1 cellular context compared by ENCODE assay signal in the genomic region with DNA sequence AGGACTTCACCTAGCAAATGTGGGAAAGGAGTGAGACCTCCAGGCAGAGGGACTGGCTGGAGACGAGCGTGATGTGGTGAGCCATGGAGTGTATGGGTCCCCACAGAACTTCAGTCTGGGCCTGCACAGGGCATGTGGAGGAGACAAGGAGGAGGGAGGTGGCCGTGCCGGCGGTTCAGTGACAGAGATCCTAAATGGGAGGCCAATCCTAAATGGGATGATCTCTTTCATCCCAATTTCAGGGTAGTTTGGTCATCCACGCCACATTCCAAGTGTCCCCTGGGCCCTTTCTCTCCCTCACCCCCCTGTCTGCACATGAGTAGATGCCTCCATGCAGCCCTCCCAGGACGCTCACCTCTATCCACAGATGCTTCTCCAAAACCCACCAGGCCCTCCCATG.
TF ChIP-seq lines count a peak whose summit lies in the region.

No MANE protein-coding gene starts in this region.

TF ChIP-seq in HepG2, 621 proteins besides CTCF, POLR2A, EP300 and RAD21 (continues in another document):
- TF ChIP-seq, protein P1, sequence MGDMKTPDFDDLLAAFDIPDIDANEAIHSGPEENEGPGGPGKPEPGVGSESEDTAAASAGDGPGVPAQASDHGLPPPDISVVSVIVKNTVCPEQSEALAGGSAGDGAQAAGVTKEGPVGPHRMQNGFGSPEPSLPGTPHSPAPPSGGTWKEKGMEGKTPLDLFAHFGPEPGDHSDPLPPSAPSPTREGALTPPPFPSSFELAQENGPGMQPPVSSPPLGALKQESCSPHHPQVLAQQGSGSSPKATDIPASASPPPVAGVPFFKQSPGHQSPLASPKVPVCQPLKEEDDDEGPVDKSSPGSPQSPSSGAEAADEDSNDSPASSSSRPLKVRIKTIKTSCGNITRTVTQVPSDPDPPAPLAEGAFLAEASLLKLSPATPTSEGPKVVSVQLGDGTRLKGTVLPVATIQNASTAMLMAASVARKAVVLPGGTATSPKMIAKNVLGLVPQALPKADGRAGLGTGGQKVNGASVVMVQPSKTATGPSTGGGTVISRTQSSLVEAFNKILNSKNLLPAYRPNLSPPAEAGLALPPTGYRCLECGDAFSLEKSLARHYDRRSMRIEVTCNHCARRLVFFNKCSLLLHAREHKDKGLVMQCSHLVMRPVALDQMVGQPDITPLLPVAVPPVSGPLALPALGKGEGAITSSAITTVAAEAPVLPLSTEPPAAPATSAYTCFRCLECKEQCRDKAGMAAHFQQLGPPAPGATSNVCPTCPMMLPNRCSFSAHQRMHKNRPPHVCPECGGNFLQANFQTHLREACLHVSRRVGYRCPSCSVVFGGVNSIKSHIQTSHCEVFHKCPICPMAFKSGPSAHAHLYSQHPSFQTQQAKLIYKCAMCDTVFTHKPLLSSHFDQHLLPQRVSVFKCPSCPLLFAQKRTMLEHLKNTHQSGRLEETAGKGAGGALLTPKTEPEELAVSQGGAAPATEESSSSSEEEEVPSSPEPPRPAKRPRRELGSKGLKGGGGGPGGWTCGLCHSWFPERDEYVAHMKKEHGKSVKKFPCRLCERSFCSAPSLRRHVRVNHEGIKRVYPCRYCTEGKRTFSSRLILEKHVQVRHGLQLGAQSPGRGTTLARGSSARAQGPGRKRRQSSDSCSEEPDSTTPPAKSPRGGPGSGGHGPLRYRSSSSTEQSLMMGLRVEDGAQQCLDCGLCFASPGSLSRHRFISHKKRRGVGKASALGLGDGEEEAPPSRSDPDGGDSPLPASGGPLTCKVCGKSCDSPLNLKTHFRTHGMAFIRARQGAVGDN (CRISPR knock-in tag; IDR thresholded peaks at IDR 0.05), result peak; percentile 38; the same call in 1 of the 2 replicates
- TF ChIP-seq NFE2L2 (IDR thresholded peaks at IDR 0.05; ENCODE audit: low read length) (no peak), ZNF550 (CRISPR knock-in tag; IDR thresholded peaks at IDR 0.05; ENCODE audit: borderline replicate concordance) (no peak), MED1 (CRISPR knock-in tag; IDR thresholded peaks at IDR 0.05) (no peak), LCORL (IDR thresholded peaks at IDR 0.05) (no peak), LCORL (CRISPR knock-in tag; IDR thresholded peaks at IDR 0.05) (no peak), ZNF558 (CRISPR knock-in tag; IDR thresholded peaks at IDR 0.05; ENCODE audit: borderline replicate concordance) (peak; percentile 38; the same call in 1 of the 2 replicates), TCF12 (IDR thresholded peaks at IDR 0.05) (no peak), TCF12 (CRISPR knock-in tag; IDR thresholded peaks at IDR 0.05) (no peak), ZEB1 (IDR thresholded peaks at IDR 0.05; ENCODE audit: insufficient replicate concordance, low read depth) (peak; percentile 4), ZFP62 (CRISPR knock-in tag; IDR thresholded peaks at IDR 0.05) (0 out of 2 replicates have a peak, but pooled peaks have one; percentile 30), ISX (CRISPR knock-in tag; conservative IDR thresholded peaks at IDR 0.05) (no peak), DNMT1 (CRISPR knock-in tag; IDR thresholded peaks at IDR 0.05) (no peak), ZNF720 (CRISPR knock-in tag; IDR thresholded peaks at IDR 0.05) (no peak), TEAD2 (CRISPR knock-in tag; IDR thresholded peaks at IDR 0.05) (no peak), NCOA1 (CRISPR knock-in tag; IDR thresholded peaks at IDR 0.05) (no peak), POLR2G (IDR thresholded peaks at IDR 0.05; ENCODE audit: low read depth, low read length) (no peak), ETV6 (CRISPR knock-in tag; conservative IDR thresholded peaks at IDR 0.05) (no peak), ZNF296 (CRISPR knock-in tag; conservative IDR thresholded peaks at IDR 0.05) (0 out of 2 replicates have a peak, but pooled peaks have one; percentile 3), ZNF816 (CRISPR knock-in tag; IDR thresholded peaks at IDR 0.05; ENCODE audit: borderline replicate concordance) (no peak; the same call in 1 of the 2 replicates), ZSCAN29 (CRISPR knock-in tag; conservative IDR thresholded peaks at IDR 0.05) (no peak), CEBPG (CRISPR knock-in tag; IDR thresholded peaks at IDR 0.05) (no peak), ZNF562 (CRISPR knock-in tag; IDR thresholded peaks at IDR 0.05; ENCODE audit: borderline replicate concordance) (no peak), SAP130 (CRISPR knock-in tag; IDR thresholded peaks at IDR 0.05; ENCODE audit: low read depth) (no peak), MBD4 (IDR thresholded peaks at IDR 0.05; ENCODE audit: borderline replicate concordance, low read length) (no peak), ZIK1 (CRISPR knock-in tag; IDR thresholded peaks at IDR 0.05; ENCODE audit: borderline replicate concordance, low read depth) (no peak)
- TF ChIP-seq, protein P2, sequence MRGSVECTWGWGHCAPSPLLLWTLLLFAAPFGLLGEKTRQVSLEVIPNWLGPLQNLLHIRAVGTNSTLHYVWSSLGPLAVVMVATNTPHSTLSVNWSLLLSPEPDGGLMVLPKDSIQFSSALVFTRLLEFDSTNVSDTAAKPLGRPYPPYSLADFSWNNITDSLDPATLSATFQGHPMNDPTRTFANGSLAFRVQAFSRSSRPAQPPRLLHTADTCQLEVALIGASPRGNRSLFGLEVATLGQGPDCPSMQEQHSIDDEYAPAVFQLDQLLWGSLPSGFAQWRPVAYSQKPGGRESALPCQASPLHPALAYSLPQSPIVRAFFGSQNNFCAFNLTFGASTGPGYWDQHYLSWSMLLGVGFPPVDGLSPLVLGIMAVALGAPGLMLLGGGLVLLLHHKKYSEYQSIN (CRISPR knock-in tag; IDR thresholded peaks at IDR 0.05; ENCODE audit: borderline replicate concordance), result 0 out of 2 replicates have a peak, but pooled peaks have one; percentile 2
- TF ChIP-seq, protein P3, sequence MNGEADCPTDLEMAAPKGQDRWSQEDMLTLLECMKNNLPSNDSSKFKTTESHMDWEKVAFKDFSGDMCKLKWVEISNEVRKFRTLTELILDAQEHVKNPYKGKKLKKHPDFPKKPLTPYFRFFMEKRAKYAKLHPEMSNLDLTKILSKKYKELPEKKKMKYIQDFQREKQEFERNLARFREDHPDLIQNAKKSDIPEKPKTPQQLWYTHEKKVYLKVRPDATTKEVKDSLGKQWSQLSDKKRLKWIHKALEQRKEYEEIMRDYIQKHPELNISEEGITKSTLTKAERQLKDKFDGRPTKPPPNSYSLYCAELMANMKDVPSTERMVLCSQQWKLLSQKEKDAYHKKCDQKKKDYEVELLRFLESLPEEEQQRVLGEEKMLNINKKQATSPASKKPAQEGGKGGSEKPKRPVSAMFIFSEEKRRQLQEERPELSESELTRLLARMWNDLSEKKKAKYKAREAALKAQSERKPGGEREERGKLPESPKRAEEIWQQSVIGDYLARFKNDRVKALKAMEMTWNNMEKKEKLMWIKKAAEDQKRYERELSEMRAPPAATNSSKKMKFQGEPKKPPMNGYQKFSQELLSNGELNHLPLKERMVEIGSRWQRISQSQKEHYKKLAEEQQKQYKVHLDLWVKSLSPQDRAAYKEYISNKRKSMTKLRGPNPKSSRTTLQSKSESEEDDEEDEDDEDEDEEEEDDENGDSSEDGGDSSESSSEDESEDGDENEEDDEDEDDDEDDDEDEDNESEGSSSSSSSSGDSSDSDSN (CRISPR knock-in tag; IDR thresholded peaks at IDR 0.05), result no peak
- TF ChIP-seq, protein P4, sequence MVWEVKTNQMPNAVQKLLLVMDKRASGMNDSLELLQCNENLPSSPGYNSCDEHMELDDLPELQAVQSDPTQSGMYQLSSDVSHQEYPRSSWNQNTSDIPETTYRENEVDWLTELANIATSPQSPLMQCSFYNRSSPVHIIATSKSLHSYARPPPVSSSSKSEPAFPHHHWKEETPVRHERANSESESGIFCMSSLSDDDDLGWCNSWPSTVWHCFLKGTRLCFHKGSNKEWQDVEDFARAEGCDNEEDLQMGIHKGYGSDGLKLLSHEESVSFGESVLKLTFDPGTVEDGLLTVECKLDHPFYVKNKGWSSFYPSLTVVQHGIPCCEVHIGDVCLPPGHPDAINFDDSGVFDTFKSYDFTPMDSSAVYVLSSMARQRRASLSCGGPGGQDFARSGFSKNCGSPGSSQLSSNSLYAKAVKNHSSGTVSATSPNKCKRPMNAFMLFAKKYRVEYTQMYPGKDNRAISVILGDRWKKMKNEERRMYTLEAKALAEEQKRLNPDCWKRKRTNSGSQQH (CRISPR knock-in tag; IDR thresholded peaks at IDR 0.05; ENCODE audit: low read depth), result no peak
- TF ChIP-seq, protein P5, sequence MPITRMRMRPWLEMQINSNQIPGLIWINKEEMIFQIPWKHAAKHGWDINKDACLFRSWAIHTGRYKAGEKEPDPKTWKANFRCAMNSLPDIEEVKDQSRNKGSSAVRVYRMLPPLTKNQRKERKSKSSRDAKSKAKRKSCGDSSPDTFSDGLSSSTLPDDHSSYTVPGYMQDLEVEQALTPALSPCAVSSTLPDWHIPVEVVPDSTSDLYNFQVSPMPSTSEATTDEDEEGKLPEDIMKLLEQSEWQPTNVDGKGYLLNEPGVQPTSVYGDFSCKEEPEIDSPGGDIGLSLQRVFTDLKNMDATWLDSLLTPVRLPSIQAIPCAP (CRISPR knock-in tag; IDR thresholded peaks at IDR 0.05; ENCODE audit: low read depth), result no peak
- TF ChIP-seq, protein P6, sequence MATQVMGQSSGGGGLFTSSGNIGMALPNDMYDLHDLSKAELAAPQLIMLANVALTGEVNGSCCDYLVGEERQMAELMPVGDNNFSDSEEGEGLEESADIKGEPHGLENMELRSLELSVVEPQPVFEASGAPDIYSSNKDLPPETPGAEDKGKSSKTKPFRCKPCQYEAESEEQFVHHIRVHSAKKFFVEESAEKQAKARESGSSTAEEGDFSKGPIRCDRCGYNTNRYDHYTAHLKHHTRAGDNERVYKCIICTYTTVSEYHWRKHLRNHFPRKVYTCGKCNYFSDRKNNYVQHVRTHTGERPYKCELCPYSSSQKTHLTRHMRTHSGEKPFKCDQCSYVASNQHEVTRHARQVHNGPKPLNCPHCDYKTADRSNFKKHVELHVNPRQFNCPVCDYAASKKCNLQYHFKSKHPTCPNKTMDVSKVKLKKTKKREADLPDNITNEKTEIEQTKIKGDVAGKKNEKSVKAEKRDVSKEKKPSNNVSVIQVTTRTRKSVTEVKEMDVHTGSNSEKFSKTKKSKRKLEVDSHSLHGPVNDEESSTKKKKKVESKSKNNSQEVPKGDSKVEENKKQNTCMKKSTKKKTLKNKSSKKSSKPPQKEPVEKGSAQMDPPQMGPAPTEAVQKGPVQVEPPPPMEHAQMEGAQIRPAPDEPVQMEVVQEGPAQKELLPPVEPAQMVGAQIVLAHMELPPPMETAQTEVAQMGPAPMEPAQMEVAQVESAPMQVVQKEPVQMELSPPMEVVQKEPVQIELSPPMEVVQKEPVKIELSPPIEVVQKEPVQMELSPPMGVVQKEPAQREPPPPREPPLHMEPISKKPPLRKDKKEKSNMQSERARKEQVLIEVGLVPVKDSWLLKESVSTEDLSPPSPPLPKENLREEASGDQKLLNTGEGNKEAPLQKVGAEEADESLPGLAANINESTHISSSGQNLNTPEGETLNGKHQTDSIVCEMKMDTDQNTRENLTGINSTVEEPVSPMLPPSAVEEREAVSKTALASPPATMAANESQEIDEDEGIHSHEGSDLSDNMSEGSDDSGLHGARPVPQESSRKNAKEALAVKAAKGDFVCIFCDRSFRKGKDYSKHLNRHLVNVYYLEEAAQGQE (IDR thresholded peaks at IDR 0.05; ENCODE audit: borderline replicate concordance in 1 of 2, low read depth in 1 of 2, low read length in 2 of 2), result no peak
- TF ChIP-seq, protein P7, sequence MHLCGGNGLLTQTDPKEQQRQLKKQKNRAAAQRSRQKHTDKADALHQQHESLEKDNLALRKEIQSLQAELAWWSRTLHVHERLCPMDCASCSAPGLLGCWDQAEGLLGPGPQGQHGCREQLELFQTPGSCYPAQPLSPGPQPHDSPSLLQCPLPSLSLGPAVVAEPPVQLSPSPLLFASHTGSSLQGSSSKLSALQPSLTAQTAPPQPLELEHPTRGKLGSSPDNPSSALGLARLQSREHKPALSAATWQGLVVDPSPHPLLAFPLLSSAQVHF (CRISPR knock-in tag; IDR thresholded peaks at IDR 0.05), result no peak
- TF ChIP-seq, protein P8, sequence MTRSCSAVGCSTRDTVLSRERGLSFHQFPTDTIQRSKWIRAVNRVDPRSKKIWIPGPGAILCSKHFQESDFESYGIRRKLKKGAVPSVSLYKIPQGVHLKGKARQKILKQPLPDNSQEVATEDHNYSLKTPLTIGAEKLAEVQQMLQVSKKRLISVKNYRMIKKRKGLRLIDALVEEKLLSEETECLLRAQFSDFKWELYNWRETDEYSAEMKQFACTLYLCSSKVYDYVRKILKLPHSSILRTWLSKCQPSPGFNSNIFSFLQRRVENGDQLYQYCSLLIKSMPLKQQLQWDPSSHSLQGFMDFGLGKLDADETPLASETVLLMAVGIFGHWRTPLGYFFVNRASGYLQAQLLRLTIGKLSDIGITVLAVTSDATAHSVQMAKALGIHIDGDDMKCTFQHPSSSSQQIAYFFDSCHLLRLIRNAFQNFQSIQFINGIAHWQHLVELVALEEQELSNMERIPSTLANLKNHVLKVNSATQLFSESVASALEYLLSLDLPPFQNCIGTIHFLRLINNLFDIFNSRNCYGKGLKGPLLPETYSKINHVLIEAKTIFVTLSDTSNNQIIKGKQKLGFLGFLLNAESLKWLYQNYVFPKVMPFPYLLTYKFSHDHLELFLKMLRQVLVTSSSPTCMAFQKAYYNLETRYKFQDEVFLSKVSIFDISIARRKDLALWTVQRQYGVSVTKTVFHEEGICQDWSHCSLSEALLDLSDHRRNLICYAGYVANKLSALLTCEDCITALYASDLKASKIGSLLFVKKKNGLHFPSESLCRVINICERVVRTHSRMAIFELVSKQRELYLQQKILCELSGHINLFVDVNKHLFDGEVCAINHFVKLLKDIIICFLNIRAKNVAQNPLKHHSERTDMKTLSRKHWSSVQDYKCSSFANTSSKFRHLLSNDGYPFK (CRISPR knock-in tag; IDR thresholded peaks at IDR 0.05; ENCODE audit: borderline replicate concordance), result peak; percentile 12
- TF ChIP-seq, protein P9, sequence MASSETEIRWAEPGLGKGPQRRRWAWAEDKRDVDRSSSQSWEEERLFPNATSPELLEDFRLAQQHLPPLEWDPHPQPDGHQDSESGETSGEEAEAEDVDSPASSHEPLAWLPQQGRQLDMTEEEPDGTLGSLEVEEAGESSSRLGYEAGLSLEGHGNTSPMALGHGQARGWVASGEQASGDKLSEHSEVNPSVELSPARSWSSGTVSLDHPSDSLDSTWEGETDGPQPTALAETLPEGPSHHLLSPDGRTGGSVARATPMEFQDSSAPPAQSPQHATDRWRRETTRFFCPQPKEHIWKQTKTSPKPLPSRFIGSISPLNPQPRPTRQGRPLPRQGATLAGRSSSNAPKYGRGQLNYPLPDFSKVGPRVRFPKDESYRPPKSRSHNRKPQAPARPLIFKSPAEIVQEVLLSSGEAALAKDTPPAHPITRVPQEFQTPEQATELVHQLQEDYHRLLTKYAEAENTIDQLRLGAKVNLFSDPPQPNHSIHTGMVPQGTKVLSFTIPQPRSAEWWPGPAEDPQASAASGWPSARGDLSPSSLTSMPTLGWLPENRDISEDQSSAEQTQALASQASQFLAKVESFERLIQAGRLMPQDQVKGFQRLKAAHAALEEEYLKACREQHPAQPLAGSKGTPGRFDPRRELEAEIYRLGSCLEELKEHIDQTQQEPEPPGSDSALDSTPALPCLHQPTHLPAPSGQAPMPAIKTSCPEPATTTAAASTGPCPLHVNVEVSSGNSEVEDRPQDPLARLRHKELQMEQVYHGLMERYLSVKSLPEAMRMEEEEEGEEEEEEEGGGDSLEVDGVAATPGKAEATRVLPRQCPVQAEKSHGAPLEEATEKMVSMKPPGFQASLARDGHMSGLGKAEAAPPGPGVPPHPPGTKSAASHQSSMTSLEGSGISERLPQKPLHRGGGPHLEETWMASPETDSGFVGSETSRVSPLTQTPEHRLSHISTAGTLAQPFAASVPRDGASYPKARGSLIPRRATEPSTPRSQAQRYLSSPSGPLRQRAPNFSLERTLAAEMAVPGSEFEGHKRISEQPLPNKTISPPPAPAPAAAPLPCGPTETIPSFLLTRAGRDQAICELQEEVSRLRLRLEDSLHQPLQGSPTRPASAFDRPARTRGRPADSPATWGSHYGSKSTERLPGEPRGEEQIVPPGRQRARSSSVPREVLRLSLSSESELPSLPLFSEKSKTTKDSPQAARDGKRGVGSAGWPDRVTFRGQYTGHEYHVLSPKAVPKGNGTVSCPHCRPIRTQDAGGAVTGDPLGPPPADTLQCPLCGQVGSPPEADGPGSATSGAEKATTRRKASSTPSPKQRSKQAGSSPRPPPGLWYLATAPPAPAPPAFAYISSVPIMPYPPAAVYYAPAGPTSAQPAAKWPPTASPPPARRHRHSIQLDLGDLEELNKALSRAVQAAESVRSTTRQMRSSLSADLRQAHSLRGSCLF (CRISPR knock-in tag; IDR thresholded peaks at IDR 0.05; ENCODE audit: borderline replicate concordance), result no peak
